8 cellular contexts compared by ENCODE assay signal in the genomic region with DNA sequence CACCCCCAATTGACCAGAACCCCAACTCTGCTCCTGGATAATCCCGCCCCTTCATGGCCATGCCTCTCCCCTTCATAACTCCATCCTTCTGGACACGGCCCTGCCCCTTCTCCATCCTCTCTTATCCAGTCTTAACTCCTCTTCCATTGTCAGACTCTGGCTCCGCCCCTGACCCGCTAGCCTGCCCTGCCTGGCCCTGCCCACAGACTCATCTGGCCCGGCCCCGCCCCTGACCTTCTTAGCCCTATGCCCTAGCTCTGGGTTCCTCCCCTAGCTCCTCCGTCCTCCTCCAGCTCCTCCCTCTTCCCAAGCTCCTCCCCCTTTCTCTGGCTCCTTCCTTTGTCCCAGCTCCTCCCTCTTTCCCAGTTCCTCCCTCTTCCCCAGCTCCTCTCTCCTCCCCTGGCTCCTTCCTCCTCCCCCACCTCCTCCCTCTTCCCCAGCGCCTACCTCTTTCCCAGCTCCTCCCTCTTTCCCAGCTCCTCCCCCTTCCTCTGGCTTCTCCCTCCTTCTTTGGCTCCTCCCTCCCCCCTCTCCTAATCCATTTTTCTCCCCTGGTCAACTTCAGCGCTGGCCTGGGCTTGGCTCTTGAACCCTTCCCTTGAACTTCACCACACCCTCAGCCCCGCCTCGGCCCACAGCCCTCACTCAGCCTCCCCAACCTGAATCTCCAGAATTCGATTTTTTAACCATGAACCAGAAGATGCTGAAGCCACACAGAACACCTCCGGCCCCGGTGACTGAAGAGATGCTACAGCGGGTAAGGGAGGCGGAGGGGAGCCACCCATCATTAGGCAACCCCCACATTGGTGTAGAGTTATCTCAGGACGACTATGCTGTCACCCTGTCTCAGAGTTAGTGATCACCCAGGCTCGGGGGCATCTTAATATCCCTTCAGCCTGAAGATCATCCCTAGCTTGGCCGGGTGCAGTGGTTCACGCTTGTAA. TPM values are rescaled to one million over a fixed set of nuclear protein-coding genes. Genes with fewer than 3 reads are reported as not detected.
DNase-seq lines count a peak whose midpoint lies in the region; ATAC-seq, FAIRE-seq and TF ChIP-seq lines count a peak whose summit lies in the region.

No MANE protein-coding gene starts in this region.

- H3K36me3 Mint-ChIP-seq in activated CD8-positive, alpha-beta T cell treated with anti-CD3 and anti-CD28 coated beads, Interleukin-2, amount 10 ng/mL, durations not matched to agents 7 days and 5 days (ENCODE audit: low read depth) = no peaks in the 10 kb centered on the region

- peaks cover 23% of the 10 kb centered on the region for H3K4me1 ChIP-seq in A549
- no peaks in the 10 kb centered on the region for H3K4me1 ChIP-seq in GM23248 (ENCODE audit: insufficient read depth)

- in situ Hi-C loops in GM23248 (cut with MboI) = no loop called here

- H3K27ac ChIP-seq in A549 = peak overlapping the region; percentile 82 to 85
- no peak overlapping the region for H3K27ac ChIP-seq in GM23248

- CTCF ChIA-PET in A549 (lab: Yijun Ruan, JAX) = interaction anchor here (0.6 to 0.8 kb wide), 2 partner anchors 11 to 127 kb away, joined by 3 to 4 read pairs; no protein-coding TSS in a partner anchor
- CTCF ChIA-PET in activated CD8-positive, alpha-beta T cell treated with anti-CD3 and anti-CD28 coated beads, Interleukin-2, amount 10 ng/mL, durations not matched to agents 7 days and 5 days (lab: Charles Lee) = no interaction called here

- no peaks in the 10 kb centered on the region for H3K27me3 ChIP-seq in GM23248 (replicated peaks; ENCODE audit: insufficient read depth)

- peak overlapping the region; percentile 98 for H3K4me2 ChIP-seq in A549
- no peak overlapping the region for H3K4me2 ChIP-seq in GM23248 (ENCODE audit: unreplicated experiment)

- H4K20me1 ChIP-seq in GM23248 (ENCODE audit: insufficient read depth) = no peaks in the 10 kb centered on the region

- TF ChIP-seq RAD21 in A549 (conservative IDR thresholded peaks at IDR 0.05 in 1 of 2, IDR thresholded peaks at IDR 0.05 in 1 of 2) = no peak

- no peak overlapping the region for H2AFZ ChIP-seq in GM23248

- H3K79me2 ChIP-seq in GM23248 (ENCODE audit: insufficient read depth) = no peaks in the 10 kb centered on the region

- H3K4me3 Mint-ChIP-seq in activated CD8-positive, alpha-beta T cell treated with anti-CD3 and anti-CD28 coated beads, Interleukin-2, amount 10 ng/mL, durations not matched to agents 7 days and 5 days = no peak overlapping the region

- H3K9me3 ChIP-seq in A549 (no peaks in the 10 kb centered on the region), GM23248 (ENCODE audit: low read depth) (no peaks in the 10 kb centered on the region)

- TF ChIP-seq CTCF in A549 (IDR thresholded peaks at IDR 0.05) = no peak
- TF ChIP-seq CTCF in omental fat pad (IDR thresholded peaks at IDR 0.05) = no peak

- WGBS in A549 (ENCODE audit: missing lambda C conversion rate) = 12% methylated on average over 16 of the region's 20 CpGs
- WGBS in GM23248 (ENCODE audit: low coverage in 1 of 2, low lambda C conversion rate in 2 of 2, missing lambda C conversion rate in 2 of 2), 2 experiments = 45 to 62% methylated on average over 14 to 20 of the region's 20 CpGs

- no peaks in the 10 kb centered on the region for H3K9me3 Mint-ChIP-seq in activated CD8-positive, alpha-beta T cell treated with anti-CD3 and anti-CD28 coated beads, Interleukin-2, amount 10 ng/mL, durations not matched to agents 7 days and 5 days (ENCODE audit: insufficient read depth)

- peak overlapping the region; percentile 57 for H3K4me3 ChIP-seq in A549
- no peak overlapping the region for H3K4me3 ChIP-seq in GM23248

- H3K9ac ChIP-seq in GM23248 = no peak overlapping the region

- no peaks in the 10 kb centered on the region for H3K9me2 ChIP-seq in GM23248 (ENCODE audit: insufficient read depth)

- peaks cover 3% of the 10 kb centered on the region for H3K4me1 Mint-ChIP-seq in activated CD8-positive, alpha-beta T cell treated with anti-CD3 and anti-CD28 coated beads, Interleukin-2, amount 10 ng/mL, durations not matched to agents 7 days and 5 days (ENCODE audit: low read depth)

- no peak for TF ChIP-seq POLR2A in A549 (IDR thresholded peaks at IDR 0.05; ENCODE audit: low read length)

- peak; percentile 87 to 92 for ATAC-seq in A549
- peak; percentile 74 for ATAC-seq in activated CD8-positive, alpha-beta T cell treated with anti-CD3 and anti-CD28 coated beads, Interleukin-2, amount 10 ng/mL, durations not matched to agents 7 days and 5 days
- peak; percentile 79 for ATAC-seq in omental fat pad (ENCODE audit: low FRiP score)
- ATAC-seq in HG03139 (IDR thresholded peaks at IDR 0.05; ENCODE audit: unreplicated experiment) = no peak

- TF ChIP-seq EP300 in A549 (IDR thresholded peaks at IDR 0.05) = no peak

- H3K27me3 Mint-ChIP-seq in activated CD8-positive, alpha-beta T cell treated with anti-CD3 and anti-CD28 coated beads, Interleukin-2, amount 10 ng/mL, durations not matched to agents 7 days and 5 days (ENCODE audit: low read depth) = peaks cover 20% of the 10 kb centered on the region

- DNase-seq in A549 (ENCODE audit: low read depth in 1 of 2, low spot score in 1 of 2) = peak; percentile 62 to 99
- peak; percentile 73 for DNase-seq in GM23248
- peak; percentile 87 for DNase-seq in NCI-H69 (lab: John Stamatoyannopoulos, UW)
- peak; percentile 64 for DNase-seq in activated CD8-positive, alpha-beta T cell treated with anti-CD3 and anti-CD28 coated beads, Interleukin-2, amount 10 ng/mL, durations not matched to agents 7 days and 5 days
- peak; percentile 81 for DNase-seq in foreskin melanocyte
- DNase-seq in omental fat pad (ENCODE audit: low spot score) = no peak
- no peak for DNase-seq in KG1 (lab: John Stamatoyannopoulos, UW)

- H3K36me3 ChIP-seq in GM23248 (ENCODE audit: low read depth) = no peaks in the 10 kb centered on the region

- H3K27ac Mint-ChIP-seq in activated CD8-positive, alpha-beta T cell treated with anti-CD3 and anti-CD28 coated beads, Interleukin-2, amount 10 ng/mL, durations not matched to agents 7 days and 5 days = no peak overlapping the region

- no peaks in the 10 kb centered on the region for H3F3A ChIP-seq in GM23248 (ENCODE audit: insufficient read depth)

- POLR2A ChIA-PET in A549 (lab: Yijun Ruan, JAX) = interaction anchor here (0.7 to 2.2 kb wide), 5 partner anchors 9 to 407 kb away, joined by 3 to 12 read pairs (median 3); a partner anchor contains a TSS
- POLR2A ChIA-PET in activated CD8-positive, alpha-beta T cell treated with anti-CD3 and anti-CD28 coated beads, Interleukin-2, amount 10 ng/mL, durations not matched to agents 7 days and 5 days (lab: Charles Lee) = no interaction called here

- no peak for FAIRE-seq in A549 (lab: Jason Lieb, UNC)

TF ChIP-seq in A549, 52 proteins besides CTCF, POLR2A, EP300 and RAD21:
- TF ChIP-seq ZFP36 (IDR thresholded peaks at IDR 0.05; ENCODE audit: borderline replicate concordance, partially characterized antibody) (peak; percentile 23), FOXS1 (CRISPR knock-in tag; IDR thresholded peaks at IDR 0.05) (no peak)

RNA-seq across cellular contexts. Expression of a gene that starts 9.2 kb away (rescaled TPM):
- polyA plus RNA-seq in A549 (2011; rRNA removed) (9.5 and 9.9 TPM in 2 replicates), A549 (2017; fragmentation: RNase III; extraction: RNeasy Plus Mini Kit Qiagen cat#74134 plus additional on column Dnase treatment) (10.7 to 15.4 TPM (median 14.0 TPM) in 3 replicates), GM23248 (2016; fragmentation: Nextera tagmentation; extraction: Ambion mirVana) (11.4 and 12.0 TPM in 2 replicates)
- 11.7 and 14.4 TPM in 2 replicates for polyA plus RNA-seq in A549 (2012; cell fraction: cytosol; rRNA removed)
- polyA plus RNA-seq in A549 (2012; cell fraction: nucleus; rRNA removed) = 13.4 and 14.1 TPM in 2 replicates
- polyA minus RNA-seq in A549 (2011; rRNA and poly(A)+ RNA removed) = 10.7 and 14.3 TPM in 2 replicates
- 51.1 and 56.3 TPM in 2 replicates for total RNA-seq in GM23248 (2014; rRNA removed; shearing (Covaris generic))
- 1 to 10 TPM; 5.8 to 7.9 TPM for total RNA-seq in activated CD8-positive, alpha-beta T cell treated with anti-CD3 and anti-CD28 coated beads, Interleukin-2, amount 10 ng/mL, durations not matched to agents 7 days and 5 days
- total RNA-seq in omental fat pad = 10 to 100 TPM; 31.9 to 49.8 (median 36.6) TPM

RNA-seq across cellular contexts. Expression of a gene that starts 15.8 kb away (rescaled TPM):
- polyA plus RNA-seq in A549 (2011; rRNA removed) (13.1 and 13.5 TPM in 2 replicates), A549 (2017; fragmentation: RNase III; extraction: RNeasy Plus Mini Kit Qiagen cat#74134 plus additional on column Dnase treatment) (8.4 to 13.4 TPM (median 12.6 TPM) in 3 replicates), GM23248 (2016; fragmentation: Nextera tagmentation; extraction: Ambion mirVana) (28.6 TPM in 2 replicates)
- 25.7 and 30.5 TPM in 2 replicates for polyA plus RNA-seq in A549 (2012; cell fraction: cytosol; rRNA removed)
- polyA plus RNA-seq in A549 (2012; cell fraction: nucleus; rRNA removed) = 51.4 and 70.4 TPM in 2 replicates
- 14.0 and 21.5 TPM in 2 replicates for polyA minus RNA-seq in A549 (2011; rRNA and poly(A)+ RNA removed)
- total RNA-seq in GM23248 (2014; rRNA removed; shearing (Covaris generic)) = 4.9 and 5.9 TPM in 2 replicates
- total RNA-seq in activated CD8-positive, alpha-beta T cell treated with anti-CD3 and anti-CD28 coated beads, Interleukin-2, amount 10 ng/mL, durations not matched to agents 7 days and 5 days = 10 to 100 TPM; 16.2 to 17.7 TPM
- total RNA-seq in omental fat pad = 10 to 100 TPM; 24.5 to 41.1 (median 31.9) TPM

RNA-seq across cellular contexts. Expression of a gene that starts 17.8 kb away (rescaled TPM):
- polyA plus RNA-seq in A549 (2011; rRNA removed) (1.3 and 1.5 TPM in 2 replicates), A549 (2017; fragmentation: RNase III; extraction: RNeasy Plus Mini Kit Qiagen cat#74134 plus additional on column Dnase treatment) (1.8 to 2.9 TPM (median 1.9 TPM) in 3 replicates), GM23248 (2016; fragmentation: Nextera tagmentation; extraction: Ambion mirVana) (6.0 and 6.2 TPM in 2 replicates)
- polyA plus RNA-seq in A549 (2012; cell fraction: cytosol; rRNA removed) = 2.1 and 3.5 TPM in 2 replicates
- 3.7 and 5.0 TPM in 2 replicates for polyA plus RNA-seq in A549 (2012; cell fraction: nucleus; rRNA removed)
- polyA minus RNA-seq in A549 (2011; rRNA and poly(A)+ RNA removed) = 0.62 and 1.5 TPM in 2 replicates
- total RNA-seq in GM23248 (2014; rRNA removed; shearing (Covaris generic)) = 4.0 and 5.2 TPM in 2 replicates
- total RNA-seq in activated CD8-positive, alpha-beta T cell treated with anti-CD3 and anti-CD28 coated beads, Interleukin-2, amount 10 ng/mL, durations not matched to agents 7 days and 5 days = 1 to 10 TPM in 1 of 2 experiments, under 1 TPM in 1; 0.99 to 1.5 TPM
- total RNA-seq in omental fat pad = 1 to 10 TPM; 4.4 to 9.9 (median 4.7) TPM

RNA-seq across cellular contexts. Expression of a gene that starts 28.9 kb away (rescaled TPM):
- polyA plus RNA-seq in A549 (2011; rRNA removed) = 13.8 and 17.0 TPM in 2 replicates
- 34.6 and 42.8 TPM in 2 replicates for polyA plus RNA-seq in A549 (2012; cell fraction: cytosol; rRNA removed)
- 113 and 195 TPM in 2 replicates for polyA plus RNA-seq in A549 (2012; cell fraction: nucleus; rRNA removed)
- 40.8 to 66.1 TPM (median 58.1 TPM) in 3 replicates for polyA plus RNA-seq in A549 (2017; fragmentation: RNase III; extraction: RNeasy Plus Mini Kit Qiagen cat#74134 plus additional on column Dnase treatment)
- polyA minus RNA-seq in A549 (2011; rRNA and poly(A)+ RNA removed) = 16.0 and 36.0 TPM in 2 replicates
- 86.6 and 116 TPM in 2 replicates for total RNA-seq in GM23248 (2014; rRNA removed; shearing (Covaris generic))
- 65.0 and 67.2 TPM in 2 replicates for polyA plus RNA-seq in GM23248 (2016; fragmentation: Nextera tagmentation; extraction: Ambion mirVana)
- total RNA-seq in activated CD8-positive, alpha-beta T cell treated with anti-CD3 and anti-CD28 coated beads, Interleukin-2, amount 10 ng/mL, durations not matched to agents 7 days and 5 days = 100 to 1,000 TPM; 166 to 173 TPM
- total RNA-seq in omental fat pad = 10 to 100 TPM; 50.3 to 92.4 (median 64.6) TPM

Comparison
In these comparisons a context has a peak if more than half of its experiments do, and no peak if none do; other contexts are left out.
1. DNase-seq: peak in A549 (2 of 2), GM23248 (single experiment), NCI-H69 (single experiment), activated CD8-positive, alpha-beta T cell treated with anti-CD3 and anti-CD28 coated beads, Interleukin-2, amount 10 ng/mL, durations not matched to agents 7 days and 5 days (single experiment) and foreskin melanocyte (single experiment); none in omental fat pad (single experiment) and KG1 (single experiment).